Comparison of ENCODE assay signal across 8 cellular contexts in the genomic region with DNA sequence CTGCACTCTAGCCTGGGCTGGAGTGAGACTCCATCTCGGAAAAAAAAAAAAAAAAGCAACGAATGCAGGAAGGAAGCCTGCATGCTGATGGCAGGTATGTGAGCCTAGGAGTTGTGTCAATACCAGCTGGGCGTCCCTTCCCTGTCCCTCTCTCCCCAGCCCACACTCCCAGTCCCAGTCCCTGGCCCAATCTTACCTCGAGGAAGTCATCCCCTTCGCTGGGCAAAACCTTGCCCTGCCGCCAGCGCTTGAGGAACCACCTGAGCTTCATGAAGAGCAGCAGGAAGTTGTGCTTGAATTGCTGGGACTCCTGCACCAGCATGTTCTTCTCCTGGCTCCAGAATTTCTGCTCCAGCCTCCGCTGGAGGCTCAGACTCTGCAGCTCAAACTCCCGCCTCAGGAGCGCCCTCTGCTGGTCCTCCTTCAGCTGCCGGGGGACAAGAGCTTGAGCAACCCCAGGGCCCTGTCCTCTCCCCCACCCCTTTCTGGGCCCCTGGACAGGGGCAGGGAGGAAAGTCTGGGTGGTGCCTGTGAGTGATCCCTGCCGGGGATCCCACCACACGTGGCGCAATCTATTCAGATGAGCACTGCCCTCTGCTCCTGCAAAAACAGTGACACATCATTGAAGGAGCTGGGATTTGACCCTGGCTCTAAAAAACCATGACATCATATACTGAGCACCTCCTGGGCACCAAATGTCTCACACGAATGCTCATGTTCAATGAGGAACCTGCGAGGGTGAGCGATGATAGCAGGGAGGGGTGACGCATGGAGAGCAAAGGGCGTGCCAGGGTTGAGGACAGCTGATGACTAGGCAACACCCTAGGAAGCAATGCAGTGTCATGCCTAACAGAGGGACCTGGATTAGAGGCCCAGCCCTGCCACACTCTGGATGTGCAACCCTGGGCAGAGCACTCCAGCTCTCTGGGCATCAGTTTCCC. TPM values are rescaled to one million over a fixed set of nuclear protein-coding genes. Genes with fewer than 3 reads are reported as not detected.
DNase-seq lines count a peak whose midpoint lies in the region; ATAC-seq and TF ChIP-seq lines count a peak whose summit lies in the region.

No MANE protein-coding gene starts in this region.

- POLR2A ChIA-PET in HEK293 (lab: Yijun Ruan, JAX), result interaction anchor here (0.6 to 0.8 kb wide), 2 partner anchors 11 to 55 kb away, joined by 3 to 5 read pairs; a partner anchor contains a TSS

- H3K36me3 ChIP-seq in HEK293 (ENCODE audit: control insufficient read depth in 2 of 2, insufficient read depth in 1 of 2, low read length in 2 of 2), result peaks cover 19 to 75% of the 10 kb centered on the region in 2 experiments; a peak in 2 of 3 replicates
- H3K36me3 ChIP-seq in right atrium auricular region, result peaks cover 69% of the 10 kb centered on the region

- no peaks in the 10 kb centered on the region for H3K4me1 ChIP-seq in HEK293 (ENCODE audit: control insufficient read depth, insufficient read depth, low read length)
- peaks cover 0 to 8% of the 10 kb centered on the region in 2 donors for H3K4me1 ChIP-seq in right atrium auricular region

- H3K27ac ChIP-seq in HEK293 (ENCODE audit: extremely low read depth, low read depth, low read length) (no peak overlapping the region), right atrium auricular region (no peak overlapping the region)

- H3K4me3 Mint-ChIP-seq in activated naive CD8-positive, alpha-beta T cell treated with anti-CD3 and anti-CD28 coated beads, Interleukin-2, amount 50 U/mL, for 24 hours, result no peak overlapping the region

- no peaks in the 10 kb centered on the region for H3K9me3 Mint-ChIP-seq in activated naive CD8-positive, alpha-beta T cell treated with anti-CD3 and anti-CD28 coated beads, Interleukin-2, amount 50 U/mL, for 24 hours

- no peaks in the 10 kb centered on the region for H3K27me3 ChIP-seq in right atrium auricular region

- H3K4me3 ChIP-seq in AG10803 (ENCODE audit: low read length) (no peak overlapping the region), HEK293 (ENCODE audit: low read depth, low read length) (no peak overlapping the region), right atrium auricular region (no peak overlapping the region)

- CTCF ChIA-PET in HEK293 (lab: Yijun Ruan, JAX), result interaction anchor here (0.6 to 2.6 kb wide), 45 partner anchors 9 to 961 kb away, joined by 3 to 18 read pairs (median 4); partner anchors contain the start of gene DSN1

- no peaks in the 10 kb centered on the region for H3K4me1 Mint-ChIP-seq in activated naive CD8-positive, alpha-beta T cell treated with anti-CD3 and anti-CD28 coated beads, Interleukin-2, amount 50 U/mL, for 24 hours

- peak; percentile 61 for ATAC-seq in activated naive CD8-positive, alpha-beta T cell treated with anti-CD3 and anti-CD28 coated beads, Interleukin-2, amount 50 U/mL, for 24 hours
- ATAC-seq in HG02852 (IDR thresholded peaks at IDR 0.05; ENCODE audit: unreplicated experiment) (no peak), GM19023 (IDR thresholded peaks at IDR 0.05; ENCODE audit: unreplicated experiment) (no peak)

- TF ChIP-seq CTCF in AG10803 (conservative IDR thresholded peaks at IDR 0.05; ENCODE audit: low read length) (peak; percentile 62), HEK293 (tag by site-specific recombination; IDR thresholded peaks at IDR 0.05) (peak; percentile 70), right atrium auricular region (IDR thresholded peaks at IDR 0.05) (peak; percentile 36 to 73)

- H3K36me3 Mint-ChIP-seq in activated naive CD8-positive, alpha-beta T cell treated with anti-CD3 and anti-CD28 coated beads, Interleukin-2, amount 50 U/mL, for 24 hours (ENCODE audit: low read depth), result no peaks in the 10 kb centered on the region

- H3K27me3 Mint-ChIP-seq in activated naive CD8-positive, alpha-beta T cell treated with anti-CD3 and anti-CD28 coated beads, Interleukin-2, amount 50 U/mL, for 24 hours, result no peaks in the 10 kb centered on the region

- H3K27ac Mint-ChIP-seq in activated naive CD8-positive, alpha-beta T cell treated with anti-CD3 and anti-CD28 coated beads, Interleukin-2, amount 50 U/mL, for 24 hours, result no peak overlapping the region

- DNase-seq in AG10803 (ENCODE audit: low read depth) (peak; percentile 70), T follicular helper cell (ENCODE audit: low read depth) (peak; percentile 56), right atrium auricular region (ENCODE audit: low spot score) (no peak)
- DNase-seq in activated naive CD8-positive, alpha-beta T cell treated with anti-CD3 and anti-CD28 coated beads, Interleukin-2, amount 50 U/mL, for 24 hours, result peak; percentile 85
- peak; percentile 55 to 72 (median 71) for DNase-seq in stimulated activated CD4-positive, alpha-beta T cell treated with anti-CD3 and anti-CD28 coated beads, Interleukin-12 subunit alpha, Interleukin-12 subunit beta, amount 100 ng/mL, for 48 hours (ENCODE audit: low read depth in 2 of 3, low spot score in 1 of 3)

- H3K9me3 ChIP-seq in HEK293 (ENCODE audit: control insufficient read depth, insufficient read depth, low read depth, low read length), result no peaks in the 10 kb centered on the region
- no peaks in the 10 kb centered on the region for H3K9me3 ChIP-seq in right atrium auricular region

TF ChIP-seq in HEK293, 187 proteins besides CTCF, POLR2A, EP300 and RAD21 (continues in another document):
- peak; percentile 37; the same call in 1 of the 2 replicates for TF ChIP-seq ZNF394 (tag by site-specific recombination; IDR thresholded peaks at IDR 0.05; ENCODE audit: borderline replicate concordance)
- TF ChIP-seq ZNF274 (IDR thresholded peaks at IDR 0.05; ENCODE audit: low read length), result no peak
- TF ChIP-seq ZNF274 (tag by site-specific recombination; IDR thresholded peaks at IDR 0.05; ENCODE audit: borderline replicate concordance), result no peak
- 0 out of 2 replicates have a peak, but pooled peaks have one; percentile 14 for TF ChIP-seq ZBTB21 (tag by site-specific recombination; IDR thresholded peaks at IDR 0.05)
- TF ChIP-seq PATZ1 (tag by site-specific recombination; IDR thresholded peaks at IDR 0.05), result 0 out of 2 replicates have a peak, but pooled peaks have one; percentile 29
- peak; percentile 58 for TF ChIP-seq ZNF629 (tag by site-specific recombination; IDR thresholded peaks at IDR 0.05)
- peak; percentile 50 for TF ChIP-seq ZIC2 (tag by site-specific recombination; IDR thresholded peaks at IDR 0.05)
- TF ChIP-seq, protein P1, sequence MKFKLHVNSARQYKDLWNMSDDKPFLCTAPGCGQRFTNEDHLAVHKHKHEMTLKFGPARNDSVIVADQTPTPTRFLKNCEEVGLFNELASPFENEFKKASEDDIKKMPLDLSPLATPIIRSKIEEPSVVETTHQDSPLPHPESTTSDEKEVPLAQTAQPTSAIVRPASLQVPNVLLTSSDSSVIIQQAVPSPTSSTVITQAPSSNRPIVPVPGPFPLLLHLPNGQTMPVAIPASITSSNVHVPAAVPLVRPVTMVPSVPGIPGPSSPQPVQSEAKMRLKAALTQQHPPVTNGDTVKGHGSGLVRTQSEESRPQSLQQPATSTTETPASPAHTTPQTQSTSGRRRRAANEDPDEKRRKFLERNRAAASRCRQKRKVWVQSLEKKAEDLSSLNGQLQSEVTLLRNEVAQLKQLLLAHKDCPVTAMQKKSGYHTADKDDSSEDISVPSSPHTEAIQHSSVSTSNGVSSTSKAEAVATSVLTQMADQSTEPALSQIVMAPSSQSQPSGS (tag by site-specific recombination; IDR thresholded peaks at IDR 0.05; ENCODE audit: low read depth), result peak; percentile 88
- no peak for TF ChIP-seq ZNF169 (tag by site-specific recombination; IDR thresholded peaks at IDR 0.05)
- peak; percentile 44; the same call in 1 of the 2 replicates for TF ChIP-seq GLIS2 (tag by site-specific recombination; IDR thresholded peaks at IDR 0.05)
- no peak for TF ChIP-seq ZNF146 (tag by site-specific recombination; IDR thresholded peaks at IDR 0.05)
- TF ChIP-seq KLF9 (tag by site-specific recombination; IDR thresholded peaks at IDR 0.05; ENCODE audit: low read depth), result no peak
- peak; percentile 72; the same call in 1 of the 2 replicates for TF ChIP-seq ZBTB48 (tag by site-specific recombination; IDR thresholded peaks at IDR 0.05)
- 0 out of 2 replicates have a peak, but pooled peaks have one; percentile 55 for TF ChIP-seq ZNF561 (tag by site-specific recombination; IDR thresholded peaks at IDR 0.05; ENCODE audit: borderline replicate concordance)
- 0 out of 2 replicates have a peak, but pooled peaks have one; percentile 21 for TF ChIP-seq SP7 (tag by site-specific recombination; IDR thresholded peaks at IDR 0.05)
- 0 out of 2 replicates have a peak, but pooled peaks have one; percentile 24 for TF ChIP-seq ZNF335 (tag by site-specific recombination; conservative IDR thresholded peaks at IDR 0.05)
- TF ChIP-seq, protein P2, sequence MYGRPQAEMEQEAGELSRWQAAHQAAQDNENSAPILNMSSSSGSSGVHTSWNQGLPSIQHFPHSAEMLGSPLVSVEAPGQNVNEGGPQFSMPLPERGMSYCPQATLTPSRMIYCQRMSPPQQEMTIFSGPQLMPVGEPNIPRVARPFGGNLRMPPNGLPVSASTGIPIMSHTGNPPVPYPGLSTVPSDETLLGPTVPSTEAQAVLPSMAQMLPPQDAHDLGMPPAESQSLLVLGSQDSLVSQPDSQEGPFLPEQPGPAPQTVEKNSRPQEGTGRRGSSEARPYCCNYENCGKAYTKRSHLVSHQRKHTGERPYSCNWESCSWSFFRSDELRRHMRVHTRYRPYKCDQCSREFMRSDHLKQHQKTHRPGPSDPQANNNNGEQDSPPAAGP (tag by site-specific recombination; IDR thresholded peaks at IDR 0.05), result peak; percentile 66; the same call in 1 of the 2 replicates
- peak; percentile 76 for TF ChIP-seq GLIS1 (tag by site-specific recombination; IDR thresholded peaks at IDR 0.05)
- no peak for TF ChIP-seq ZNF121 (tag by site-specific recombination; IDR thresholded peaks at IDR 0.05)
- no peak for TF ChIP-seq KLF16 (tag by site-specific recombination; IDR thresholded peaks at IDR 0.05)

RNA-seq across cellular contexts. Expression of gene DSN1, which starts 35.0 kb away (rescaled TPM):
- 1 to 10 TPM; 3.1 to 6.3 TPM for total RNA-seq in right atrium auricular region
